17 cellular contexts compared by ENCODE assay signal in the genomic region with DNA sequence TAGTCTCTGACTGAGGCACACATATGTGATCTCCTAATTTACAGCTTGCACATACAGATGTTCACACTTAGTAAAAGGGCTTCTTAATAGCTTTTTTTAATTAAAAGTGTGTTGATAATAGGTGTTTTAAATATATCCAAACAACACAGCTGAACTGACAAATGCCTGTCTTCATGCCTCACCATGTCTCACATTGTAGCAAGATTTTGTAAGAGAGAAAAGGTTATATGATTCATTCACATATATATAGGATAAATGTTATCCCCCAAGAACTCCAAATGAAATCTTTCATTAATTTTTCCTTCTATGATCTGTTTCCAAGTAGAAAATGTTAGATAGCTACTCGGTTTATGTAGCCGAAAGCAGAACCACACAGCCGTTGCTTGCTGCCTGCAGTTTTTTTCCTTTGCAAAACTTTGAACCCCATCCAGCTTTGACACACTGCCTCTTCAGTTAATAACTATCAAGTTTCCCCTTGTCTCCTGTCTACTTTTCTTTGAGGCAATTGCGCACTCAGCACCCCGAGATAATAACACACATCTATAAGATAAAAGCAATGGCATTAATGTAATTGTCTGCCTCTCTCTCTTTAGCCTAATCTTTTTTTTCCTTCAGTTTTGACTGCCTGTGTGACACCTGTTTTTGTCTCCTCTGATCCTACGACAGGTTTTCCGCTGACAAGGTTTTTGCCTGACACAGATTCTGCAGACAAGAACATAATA.
A peak's percentile ranks its signal among the peaks of the same experiment; 100 is the strongest.
DNase-seq lines count a peak whose midpoint lies in the region; ATAC-seq and TF ChIP-seq lines count a peak whose summit lies in the region.
"Had no signal": no experiment of that assay in that cellular context is flagged by ENCODE, and none has a peak within 500 bp of the region (broad histone marks: within the 10 kb centered on the region; RNA-seq: fewer than 3 reads in every experiment).

No MANE protein-coding gene starts in this region.

- peaks cover 11% of the 10 kb centered on the region for H3K4me1 ChIP-seq in ovary (ENCODE audit: insufficient read depth)
- H3K4me1 ChIP-seq: SJSA1 had no signal

- H3K9me3 ChIP-seq in ovary = no peaks in the 10 kb centered on the region
- H3K9me3 ChIP-seq: BLaER1 treated with 17β-estradiol and CSF1 and Interleukin-3, amounts not matched to agents 10 nM and 100 nM; gastroesophageal sphincter; SJSA1 had no signal

- H3K9me3 Mint-ChIP-seq in glutamatergic neuron (ENCODE audit: unreplicated experiment) = no peaks in the 10 kb centered on the region

- H3K4me3 ChIP-seq in fibroblast of mammary gland (ENCODE audit: control insufficient read depth, low read depth, low read length) (no peak overlapping the region), ovary (peak overlapping the region; percentile 19)
- H3K4me3 ChIP-seq: BLaER1 treated with 17β-estradiol and CSF1 and Interleukin-3, amounts not matched to agents 10 nM and 100 nM; gastroesophageal sphincter; SJSA1 had no signal

- H3K27me3 ChIP-seq in ovary = no peaks in the 10 kb centered on the region
- H3K27me3 ChIP-seq: BLaER1 treated with 17β-estradiol and CSF1 and Interleukin-3, amounts not matched to agents 10 nM and 100 nM; gastroesophageal sphincter; SJSA1 had no signal

- intact Hi-C loops in ovary (cut with DNase I) = no loop called here

- H3K27ac ChIP-seq in ovary = no peak overlapping the region
- H3K27ac ChIP-seq: BLaER1 treated with 17β-estradiol and CSF1 and Interleukin-3, amounts not matched to agents 10 nM and 100 nM; gastroesophageal sphincter; SJSA1 had no signal

- H3K36me3 Mint-ChIP-seq in glutamatergic neuron (ENCODE audit: unreplicated experiment) = no peaks in the 10 kb centered on the region
- H3K36me3 Mint-ChIP-seq: stimulated activated effector memory CD8-positive, alpha-beta T cell treated with anti-CD3 and anti-CD28 coated beads, Interleukin-12 subunit alpha, Interleukin-12 subunit beta, amount 100 ng/mL, for 72 hours had no signal

- TF ChIP-seq CTCF in fibroblast of mammary gland (conservative IDR thresholded peaks at IDR 0.05; ENCODE audit: control insufficient read depth, insufficient read depth, low read depth, low read length) = no peak
- no peak for TF ChIP-seq CTCF in ovary (IDR thresholded peaks at IDR 0.05)
- TF ChIP-seq CTCF in glutamatergic neuron (IDR thresholded peaks at IDR 0.05; ENCODE audit: partially characterized antibody, unreplicated experiment) = no peak

- no peak for TF ChIP-seq POLR2A in ovary (IDR thresholded peaks at IDR 0.05)

- DNase-seq in HCEC 1CT = peak; percentile 51
- peak; percentile 23 for DNase-seq in NCI-H526 treated with DMSO at 0.1 percent for 48 hours (lab: John Stamatoyannopoulos, UW)
- peak; percentile 64 for DNase-seq in fibroblast of mammary gland (ENCODE audit: low read depth)
- DNase-seq in ovary = no peak
- DNase-seq in superior temporal gyrus (ENCODE audit: extremely low spot score) = no peak
- no peak for DNase-seq in GM19238 (ENCODE audit: insufficient read length, low spot score)
- DNase-seq in glutamatergic neuron = no peak
- DNase-seq: activated CD8-positive, alpha-beta memory T cell treated with anti-CD3 and anti-CD28 coated beads for 24 hours; activated effector memory CD4-positive, alpha-beta T cell treated with anti-CD3 and anti-CD28 coated beads, Interleukin-2, amount 50 U/mL, for 16 hours; DND-41; retina; stimulated activated CD4-positive, alpha-beta T cell treated with anti-CD3 and anti-CD28 coated beads, Interleukin-4, amount 100 ng/mL, for 4 hours had no signal

- TF ChIP-seq EP300 in ovary (IDR thresholded peaks at IDR 0.05) = no peak

- H3K36me3 ChIP-seq in ovary = no peaks in the 10 kb centered on the region
- H3K36me3 ChIP-seq: BLaER1 treated with 17β-estradiol and CSF1 and Interleukin-3, amounts not matched to agents 10 nM and 100 nM; gastroesophageal sphincter; SJSA1 had no signal

- H3K27ac Mint-ChIP-seq in glutamatergic neuron (ENCODE audit: unreplicated experiment) = no peak overlapping the region
- H3K27ac Mint-ChIP-seq: stimulated activated effector memory CD8-positive, alpha-beta T cell treated with anti-CD3 and anti-CD28 coated beads, Interleukin-12 subunit alpha, Interleukin-12 subunit beta, amount 100 ng/mL, for 72 hours had no signal

- no peak for ATAC-seq in GM18873 (IDR thresholded peaks at IDR 0.05; ENCODE audit: low FRiP score, unreplicated experiment)
- ATAC-seq: gastroesophageal sphincter; stimulated activated effector memory CD8-positive, alpha-beta T cell treated with anti-CD3 and anti-CD28 coated beads, Interleukin-12 subunit alpha, Interleukin-12 subunit beta, amount 100 ng/mL, for 72 hours had no signal

- WGBS in ovary, 3 donors = 24 to 29% (median 27%) methylated on average over 7 of the region's 7 CpGs

- no peaks in the 10 kb centered on the region for H3K27me3 Mint-ChIP-seq in glutamatergic neuron (ENCODE audit: unreplicated experiment)

- no peak overlapping the region for H3K4me3 Mint-ChIP-seq in glutamatergic neuron (ENCODE audit: unreplicated experiment)
- H3K4me3 Mint-ChIP-seq: stimulated activated effector memory CD8-positive, alpha-beta T cell treated with anti-CD3 and anti-CD28 coated beads, Interleukin-12 subunit alpha, Interleukin-12 subunit beta, amount 100 ng/mL, for 72 hours had no signal

- H3K4me1 Mint-ChIP-seq in glutamatergic neuron (ENCODE audit: low read depth, unreplicated experiment) = peaks cover 24% of the 10 kb centered on the region
- H3K4me1 Mint-ChIP-seq: stimulated activated effector memory CD8-positive, alpha-beta T cell treated with anti-CD3 and anti-CD28 coated beads, Interleukin-12 subunit alpha, Interleukin-12 subunit beta, amount 100 ng/mL, for 72 hours had no signal

Comparison
In these comparisons a context has a peak if more than half of its experiments do, and no peak if none do; other contexts are left out.
1. DNase-seq: peak in HCEC 1CT (single experiment), NCI-H526 treated with DMSO at 0.1 percent for 48 hours (single experiment) and fibroblast of mammary gland (single experiment); none in ovary (0 of 5), superior temporal gyrus (single experiment), GM19238 (single experiment) and glutamatergic neuron (single experiment).